In the genomic region with DNA sequence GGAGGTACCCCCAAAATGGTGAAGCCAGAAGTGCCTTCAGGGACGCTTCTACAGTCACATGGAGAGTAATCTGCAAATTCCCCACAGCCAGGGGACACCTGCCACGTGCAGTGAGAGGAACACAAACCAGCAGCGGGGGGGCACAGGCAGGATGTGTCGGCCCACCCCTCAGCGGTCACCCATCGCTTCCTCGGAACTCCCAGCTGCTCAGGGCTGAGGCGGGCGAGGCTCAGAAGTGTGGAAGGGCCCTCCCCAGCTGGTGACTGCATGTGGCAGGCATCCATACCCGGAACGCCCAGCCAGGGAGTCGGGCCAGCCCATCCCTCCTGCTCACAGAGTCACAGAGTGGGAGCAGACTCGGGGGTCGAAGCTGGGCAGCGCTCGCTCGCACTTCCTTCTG, we compare ENCODE assay signal across 1 cellular context.
TF ChIP-seq lines count a peak whose summit lies in the region.

No MANE protein-coding gene starts in this region.

TF ChIP-seq in H1, 55 proteins besides CTCF, POLR2A, EP300 and RAD21 (continued from another document):
- TF ChIP-seq SIX5 (IDR thresholded peaks at IDR 0.05; ENCODE audit: low read depth, low read length), result no peak
- TF ChIP-seq RFX5 (IDR thresholded peaks at IDR 0.05; ENCODE audit: borderline replicate concordance, low read depth, low read length), result no peak
- TF ChIP-seq NRF1 (IDR thresholded peaks at IDR 0.05; ENCODE audit: low read depth, low read length), result no peak
- no peak for TF ChIP-seq SP2 (IDR thresholded peaks at IDR 0.05; ENCODE audit: low read length)
- no peak for TF ChIP-seq FOSL1 (IDR thresholded peaks at IDR 0.05; ENCODE audit: insufficient read depth, low read depth, low read length)
- no peak for TF ChIP-seq KDM1A (IDR thresholded peaks at IDR 0.05; ENCODE audit: borderline replicate concordance, low read length)
- TF ChIP-seq TAF1 (IDR thresholded peaks at IDR 0.05; ENCODE audit: low read depth, low read length), result no peak
- TF ChIP-seq BRCA1 (IDR thresholded peaks at IDR 0.05; ENCODE audit: low read depth, low read length), result no peak
TF ChIP-seq in H1: peak in this region for 0.
